In the genomic region with DNA sequence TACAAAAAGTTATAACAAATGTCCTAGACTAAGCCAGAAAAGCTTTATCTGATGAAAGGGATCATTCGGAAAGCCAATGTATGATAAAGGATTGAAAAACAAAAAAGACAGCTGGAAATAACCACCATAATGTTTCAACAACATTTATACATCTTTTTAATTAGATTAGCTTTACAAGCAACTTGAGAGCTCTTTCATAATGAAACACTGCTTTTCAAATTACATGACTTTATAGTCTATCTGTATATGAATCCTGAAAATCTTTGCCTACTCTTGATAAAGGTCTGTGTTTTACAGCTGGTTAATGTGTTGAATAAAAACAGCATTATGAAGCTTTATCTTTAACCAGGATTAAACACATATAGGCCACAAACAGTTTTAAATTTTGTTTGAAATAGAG, we compare ENCODE assay signal across 19 cellular contexts. TPM values are rescaled to one million over a fixed set of nuclear protein-coding genes. Genes with fewer than 3 reads are reported as not detected.
A peak's percentile ranks its signal among the peaks of the same experiment; 100 is the strongest.
DNase-seq lines count a peak whose midpoint lies in the region; ATAC-seq, FAIRE-seq and TF ChIP-seq lines count a peak whose summit lies in the region.
"Had no signal": no experiment of that assay in that cellular context is flagged by ENCODE, and none has a peak within 500 bp of the region (broad histone marks: within the 10 kb centered on the region; RNA-seq: fewer than 3 reads in every experiment).

No MANE protein-coding gene starts in this region.

- H3K4me1 Mint-ChIP-seq in stimulated activated naive CD8-positive, alpha-beta T cell treated with anti-CD3 and anti-CD28 coated beads, Interleukin-15, Interleukin-2, amounts not matched to agents 100 ng/mL and 50 ng/mL, for 24 hours (ENCODE audit: low read depth), result peaks cover 3% of the 10 kb centered on the region
- no peaks in the 10 kb centered on the region for H3K4me1 Mint-ChIP-seq in stimulated activated naive CD8-positive, alpha-beta T cell treated with anti-CD3 and anti-CD28 coated beads, Interleukin-15, amount 100 ng/mL, for 72 hours
- H3K4me1 Mint-ChIP-seq in T-helper 17 cell, result peaks cover 12% of the 10 kb centered on the region
- H3K4me1 Mint-ChIP-seq: B cell had no signal

- no peak for ATAC-seq in stimulated activated naive CD8-positive, alpha-beta T cell treated with anti-CD3 and anti-CD28 coated beads, Interleukin-15, amount 100 ng/mL, for 72 hours
- no peak for ATAC-seq in T-helper 17 cell
- no peak for ATAC-seq in gastrocnemius medialis
- ATAC-seq: HCT116, HepG2 had no signal

- peaks cover 0 to 67% of the 10 kb centered on the region in 2 donors for H3K36me3 ChIP-seq in gastrocnemius medialis

- no peak overlapping the region for H3K4me3 ChIP-seq in gastrocnemius medialis
- H3K4me3 ChIP-seq: BLaER1 treated with 17β-estradiol and CSF1 and Interleukin-3, amounts not matched to agents 10 nM and 100 nM had no signal

- no peak for TF ChIP-seq CTCF in gastrocnemius medialis (IDR thresholded peaks at IDR 0.05 in 4 of 5, conservative IDR thresholded peaks at IDR 0.05 in 1 of 5)

- peaks cover 50% of the 10 kb centered on the region for H3K36me3 Mint-ChIP-seq in stimulated activated naive CD8-positive, alpha-beta T cell treated with anti-CD3 and anti-CD28 coated beads, Interleukin-15, Interleukin-2, amounts not matched to agents 100 ng/mL and 50 ng/mL, for 24 hours (ENCODE audit: low read depth)
- H3K36me3 Mint-ChIP-seq in T-helper 17 cell (ENCODE audit: low read depth), result peaks cover 6% of the 10 kb centered on the region
- H3K36me3 Mint-ChIP-seq: IgD-negative memory B cell had no signal

- no peaks in the 10 kb centered on the region for H3K27me3 Mint-ChIP-seq in stimulated activated naive CD8-positive, alpha-beta T cell treated with anti-CD3 and anti-CD28 coated beads, Interleukin-15, Interleukin-2, amounts not matched to agents 100 ng/mL and 50 ng/mL, for 24 hours
- H3K27me3 Mint-ChIP-seq in stimulated activated naive CD8-positive, alpha-beta T cell treated with anti-CD3 and anti-CD28 coated beads, Interleukin-15, amount 100 ng/mL, for 72 hours, result no peaks in the 10 kb centered on the region
- H3K27me3 Mint-ChIP-seq in T-helper 17 cell, result no peaks in the 10 kb centered on the region
- H3K27me3 Mint-ChIP-seq: B cell, IgD-negative memory B cell had no signal

- no peaks in the 10 kb centered on the region for H3K27me3 ChIP-seq in gastrocnemius medialis
- H3K27me3 ChIP-seq: BLaER1 treated with 17β-estradiol and CSF1 and Interleukin-3, amounts not matched to agents 10 nM and 100 nM had no signal

- H3K9me3 ChIP-seq in T-helper 17 cell (ENCODE audit: control insufficient read depth, low read length, poor library complexity, severe bottlenecking) (no peaks in the 10 kb centered on the region), gastrocnemius medialis (no peaks in the 10 kb centered on the region)
- H3K9me3 ChIP-seq: BLaER1 treated with 17β-estradiol and CSF1 and Interleukin-3, amounts not matched to agents 10 nM and 100 nM; Caco-2 had no signal

- H3K4me1 ChIP-seq in gastrocnemius medialis, result peaks cover 20 to 39% of the 10 kb centered on the region in 2 donors
- H3K4me1 ChIP-seq: Caco-2 had no signal

- no peak for FAIRE-seq in GM19239 (lab: Jason Lieb, UNC)
- FAIRE-seq: GM12892, GM18507, HepG2 had no signal

- H3K4me3 Mint-ChIP-seq in stimulated activated naive CD8-positive, alpha-beta T cell treated with anti-CD3 and anti-CD28 coated beads, Interleukin-15, Interleukin-2, amounts not matched to agents 100 ng/mL and 50 ng/mL, for 24 hours, result no peak overlapping the region
- H3K4me3 Mint-ChIP-seq in stimulated activated naive CD8-positive, alpha-beta T cell treated with anti-CD3 and anti-CD28 coated beads, Interleukin-15, amount 100 ng/mL, for 72 hours, result no peak overlapping the region
- no peak overlapping the region for H3K4me3 Mint-ChIP-seq in T-helper 17 cell
- H3K4me3 Mint-ChIP-seq: B cell, IgD-negative memory B cell had no signal

- in situ Hi-C loops in gastrocnemius medialis (cut with MboI; ENCODE audit: low sequenced_read_pairs in 4 of 4), result loop anchor here in 2 of 4 donors (5.0 to 10.0 kb wide), 2 partner anchors 51 to 224 kb away; no protein-coding TSS in a partner anchor

- H3K27ac Mint-ChIP-seq in stimulated activated naive CD8-positive, alpha-beta T cell treated with anti-CD3 and anti-CD28 coated beads, Interleukin-15, Interleukin-2, amounts not matched to agents 100 ng/mL and 50 ng/mL, for 24 hours, result peak overlapping the region; percentile 41
- no peak overlapping the region for H3K27ac Mint-ChIP-seq in stimulated activated naive CD8-positive, alpha-beta T cell treated with anti-CD3 and anti-CD28 coated beads, Interleukin-15, amount 100 ng/mL, for 72 hours
- H3K27ac Mint-ChIP-seq in T-helper 17 cell, result peak overlapping the region; percentile 49
- H3K27ac Mint-ChIP-seq: B cell had no signal

- TF ChIP-seq POLR2A in gastrocnemius medialis (IDR thresholded peaks at IDR 0.05), result no peak

- H3K27ac ChIP-seq in gastrocnemius medialis, result peak overlapping the region; percentile 19 to 84 (median 52)
- H3K27ac ChIP-seq: BLaER1 treated with 17β-estradiol and CSF1 and Interleukin-3, amounts not matched to agents 10 nM and 100 nM had no signal

- intact Hi-C loops in gastrocnemius medialis (cut with DNase I; ENCODE audit: low total_unique reads), result no loop called here

- no peak for DNase-seq in stimulated activated naive CD8-positive, alpha-beta T cell treated with anti-CD3 and anti-CD28 coated beads, Interleukin-15, amount 100 ng/mL, for 72 hours
- DNase-seq in T-helper 17 cell (no peak), gastrocnemius medialis (no peak), SK-N-DZ (ENCODE audit: low spot score) (no peak), GM19239 (ENCODE audit: insufficient read length, low spot score) (no peak)
- DNase-seq: Caco-2, DMS153, DMS79, GDM1, GOT3, H7 had no signal

- no peaks in the 10 kb centered on the region for H3K9me3 Mint-ChIP-seq in stimulated activated naive CD8-positive, alpha-beta T cell treated with anti-CD3 and anti-CD28 coated beads, Interleukin-15, Interleukin-2, amounts not matched to agents 100 ng/mL and 50 ng/mL, for 24 hours
- no peaks in the 10 kb centered on the region for H3K9me3 Mint-ChIP-seq in stimulated activated naive CD8-positive, alpha-beta T cell treated with anti-CD3 and anti-CD28 coated beads, Interleukin-15, amount 100 ng/mL, for 72 hours
- H3K9me3 Mint-ChIP-seq: IgD-negative memory B cell had no signal

RNA-seq across cellular contexts. Expression of a gene that starts 25.5 kb away (rescaled TPM):
- total RNA-seq in T-helper 17 cell, result 10 to 100 TPM; 23.3 to 31.3 TPM
- total RNA-seq in gastrocnemius medialis, result 10 to 100 TPM in 3 of 4 donors, 1 to 10 TPM in 1; 8.7 to 15.1 (median 10.7) TPM
- polyA plus RNA-seq in SK-N-DZ (2014; cell fraction: cytosol; rRNA removed), result 14.0 and 15.9 TPM in 2 replicates
- 12.6 and 12.7 TPM in 2 replicates for polyA plus RNA-seq in SK-N-DZ (2014; cell fraction: nucleus; rRNA removed)

RNA-seq across cellular contexts. Expression of a gene that starts 26.0 kb away (rescaled TPM):
- total RNA-seq in T-helper 17 cell (10 to 100 TPM; 29.8 to 35.9 TPM), gastrocnemius medialis (10 to 100 TPM; 25.4 to 50.9 (median 38.2) TPM)
- polyA plus RNA-seq in SK-N-DZ (2014; cell fraction: cytosol; rRNA removed), result 5.3 and 5.9 TPM in 2 replicates
- 3.8 and 4.3 TPM in 2 replicates for polyA plus RNA-seq in SK-N-DZ (2014; cell fraction: nucleus; rRNA removed)

RNA-seq across cellular contexts. Expression of a gene that starts 58.5 kb away (rescaled TPM):
- total RNA-seq in T-helper 17 cell, result 10 to 100 TPM; 13.5 to 17.2 TPM
- 100 to 1,000 TPM; 500 to 862 (median 706) TPM for total RNA-seq in gastrocnemius medialis
- 12.6 and 14.4 TPM in 2 replicates for polyA plus RNA-seq in SK-N-DZ (2014; cell fraction: cytosol; rRNA removed)
- polyA plus RNA-seq in SK-N-DZ (2014; cell fraction: nucleus; rRNA removed), result 3.8 and 6.1 TPM in 2 replicates

Comparison
In these comparisons a context has a peak if more than half of its experiments do, and no peak if none do; other contexts are left out.
1. H3K27ac Mint-ChIP-seq: peak in stimulated activated naive CD8-positive, alpha-beta T cell treated with anti-CD3 and anti-CD28 coated beads, Interleukin-15, Interleukin-2, amounts not matched to agents 100 ng/mL and 50 ng/mL, for 24 hours (single experiment) and T-helper 17 cell (single experiment); none in stimulated activated naive CD8-positive, alpha-beta T cell treated with anti-CD3 and anti-CD28 coated beads, Interleukin-15, amount 100 ng/mL, for 72 hours (0 of 2).
2. RNA of a gene that starts 58.5 kb away (total RNA-seq): 500 to 862 TPM in gastrocnemius medialis; 13.5 to 17.2 TPM in T-helper 17 cell; every median in the first group is over 10 times any median in the second.